1 cellular context compared by ENCODE assay signal in genomic region chr22:19125474-19126308, GRCh38.
TF ChIP-seq lines count a peak whose summit lies in the region.

No MANE protein-coding gene starts in this region.

TF ChIP-seq in K562, 482 proteins besides CTCF, POLR2A, EP300 and RAD21:
- TF ChIP-seq NCOA1 (IDR thresholded peaks at IDR 0.05; ENCODE audit: low read depth): no peak
- peak; percentile 77 for TF ChIP-seq MEIS2 (IDR thresholded peaks at IDR 0.05; ENCODE audit: partially characterized antibody)
- TF ChIP-seq MCM3 (IDR thresholded peaks at IDR 0.05): peak; percentile 49; the same call in 1 of the 2 replicates
- TF ChIP-seq CC2D1A (IDR thresholded peaks at IDR 0.05): no peak
- TF ChIP-seq CUX1 (CRISPR knock-in tag; IDR thresholded peaks at IDR 0.05): no peak
- TF ChIP-seq PBX2 (CRISPR knock-in tag; IDR thresholded peaks at IDR 0.05; ENCODE audit: low read depth): no peak
- TF ChIP-seq PBX2 (tag; conservative IDR thresholded peaks at IDR 0.05; ENCODE audit: low read depth): peak; percentile 61
- 0 out of 2 replicates have a peak, but pooled peaks have one; percentile 24 for TF ChIP-seq HDAC6 (IDR thresholded peaks at IDR 0.05; ENCODE audit: low read depth, low read length)
- TF ChIP-seq PHB (CRISPR knock-in tag; IDR thresholded peaks at IDR 0.05): no peak
- 0 out of 2 replicates have a peak, but pooled peaks have one; percentile 38 for TF ChIP-seq SPI1 (IDR thresholded peaks at IDR 0.05; ENCODE audit: borderline replicate concordance, low read depth, low read length)
- no peak for TF ChIP-seq CBFB (CRISPR knock-in tag; IDR thresholded peaks at IDR 0.05)
- no peak for TF ChIP-seq PRMT5 (CRISPR knock-in tag; IDR thresholded peaks at IDR 0.05)
- TF ChIP-seq MED1 (CRISPR knock-in tag; IDR thresholded peaks at IDR 0.05; ENCODE audit: borderline replicate concordance): no peak
- TF ChIP-seq PHF8 (IDR thresholded peaks at IDR 0.05; ENCODE audit: borderline replicate concordance, low read length): peak; percentile 9; the same call in 1 of the 2 replicates
- no peak for TF ChIP-seq SAFB2 (IDR thresholded peaks at IDR 0.05; ENCODE audit: borderline replicate concordance, low read depth, low read length, severe bottlenecking)
- TF ChIP-seq CEBPB (tag; IDR thresholded peaks at IDR 0.05): peak; percentile 88
- TF ChIP-seq, protein P1, sequence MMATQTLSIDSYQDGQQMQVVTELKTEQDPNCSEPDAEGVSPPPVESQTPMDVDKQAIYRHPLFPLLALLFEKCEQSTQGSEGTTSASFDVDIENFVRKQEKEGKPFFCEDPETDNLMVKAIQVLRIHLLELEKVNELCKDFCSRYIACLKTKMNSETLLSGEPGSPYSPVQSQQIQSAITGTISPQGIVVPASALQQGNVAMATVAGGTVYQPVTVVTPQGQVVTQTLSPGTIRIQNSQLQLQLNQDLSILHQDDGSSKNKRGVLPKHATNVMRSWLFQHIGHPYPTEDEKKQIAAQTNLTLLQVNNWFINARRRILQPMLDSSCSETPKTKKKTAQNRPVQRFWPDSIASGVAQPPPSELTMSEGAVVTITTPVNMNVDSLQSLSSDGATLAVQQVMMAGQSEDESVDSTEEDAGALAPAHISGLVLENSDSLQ (IDR thresholded peaks at IDR 0.05): peak; percentile 63; the same call in 1 of the 2 replicates
